ENCODE assay signal across 9 cellular contexts in genomic region chr12:119693006-119693405, GRCh38. TPM values are rescaled to one million over a fixed set of nuclear protein-coding genes. Genes with fewer than 3 reads are reported as not detected.
DNase-seq lines count a peak whose midpoint lies in the region; ATAC-seq and TF ChIP-seq lines count a peak whose summit lies in the region.
"Had no signal": no experiment of that assay in that cellular context is flagged by ENCODE, and none has a peak within 500 bp of the region (broad histone marks: within the 10 kb centered on the region; RNA-seq: fewer than 3 reads in every experiment).

No MANE protein-coding gene starts in this region.

- no peak for TF ChIP-seq CTCF in Calu3 (IDR thresholded peaks at IDR 0.05; ENCODE audit: unreplicated experiment)
- no peak for TF ChIP-seq CTCF in epithelial cell of proximal tubule (conservative IDR thresholded peaks at IDR 0.05; ENCODE audit: low read depth, low read length)
- no peak for TF ChIP-seq CTCF in nephron (IDR thresholded peaks at IDR 0.05; ENCODE audit: unreplicated experiment in 3 of 3)
- no peak for TF ChIP-seq CTCF in CD4-positive, alpha-beta T cell (IDR thresholded peaks at IDR 0.05)

- BruUV-seq in Calu3 (replicated peaks; lab: Mats Ljungman, UMichigan): no TSS peak

- POLR2A ChIA-PET in CD4-positive, alpha-beta T cell (lab: Charles Lee): no interaction called here

- no peaks in the 10 kb centered on the region for H3K9me3 ChIP-seq in CD4-positive, alpha-beta T cell (ENCODE audit: control insufficient read depth, low read length)

- no peak overlapping the region for H3K4me3 ChIP-seq in epithelial cell of proximal tubule (ENCODE audit: low read depth, low read length)

- H3K27me3 ChIP-seq in CD4-positive, alpha-beta T cell (ENCODE audit: control insufficient read depth, insufficient read depth, low read length): no peaks in the 10 kb centered on the region

- H3K4me1 Mint-ChIP-seq in Calu3 (ENCODE audit: low read depth, unreplicated experiment) (peaks cover 22% of the 10 kb centered on the region), nephron (peaks cover 24% of the 10 kb centered on the region)
- no peaks in the 10 kb centered on the region for H3K4me1 Mint-ChIP-seq in activated T-cell treated with anti-CD3 and anti-CD28 coated beads, Interleukin-2, amount 50 U/mL, for 24 hours (ENCODE audit: low read depth)
- H3K4me1 Mint-ChIP-seq in CD4-positive, alpha-beta T cell (ENCODE audit: low read depth): no peaks in the 10 kb centered on the region

- H3K27ac ChIP-seq in CD4-positive, alpha-beta T cell (ENCODE audit: low read depth, low read length): no peak overlapping the region

- DNase-seq in Calu3: peak; percentile 41
- peak; percentile 68 for DNase-seq in NCI-H446 treated with DMSO at 0.1 percent for 48 hours (lab: John Stamatoyannopoulos, UW)
- DNase-seq in epithelial cell of proximal tubule (ENCODE audit: low read depth): peak; percentile 92
- no peak for DNase-seq in activated T-cell treated with anti-CD3 and anti-CD28 coated beads, Interleukin-2, amount 50 U/mL, for 24 hours
- DNase-seq in CD4-positive, alpha-beta T cell: no peak
- DNase-seq: NCI-H510A had no signal

- H3K9me3 Mint-ChIP-seq in Calu3 (ENCODE audit: low read depth, unreplicated experiment): no peaks in the 10 kb centered on the region
- no peaks in the 10 kb centered on the region for H3K9me3 Mint-ChIP-seq in nephron
- no peaks in the 10 kb centered on the region for H3K9me3 Mint-ChIP-seq in activated T-cell treated with anti-CD3 and anti-CD28 coated beads, Interleukin-2, amount 50 U/mL, for 24 hours
- H3K9me3 Mint-ChIP-seq in CD4-positive, alpha-beta T cell: no peaks in the 10 kb centered on the region

- H3K27ac Mint-ChIP-seq in Calu3 (ENCODE audit: unreplicated experiment) (peak overlapping the region; percentile 39), nephron (peak overlapping the region; percentile 76 to 92 (median 84))
- H3K27ac Mint-ChIP-seq in activated T-cell treated with anti-CD3 and anti-CD28 coated beads, Interleukin-2, amount 50 U/mL, for 24 hours: no peak overlapping the region
- no peak overlapping the region for H3K27ac Mint-ChIP-seq in CD4-positive, alpha-beta T cell

- H3K36me3 Mint-ChIP-seq in Calu3 (ENCODE audit: insufficient read depth, unreplicated experiment) (peaks cover 16% of the 10 kb centered on the region), nephron (ENCODE audit: low read depth) (peaks cover 27% of the 10 kb centered on the region)
- H3K36me3 Mint-ChIP-seq in activated T-cell treated with anti-CD3 and anti-CD28 coated beads, Interleukin-2, amount 50 U/mL, for 24 hours (ENCODE audit: low read depth): peaks cover 9% of the 10 kb centered on the region
- no peaks in the 10 kb centered on the region for H3K36me3 Mint-ChIP-seq in CD4-positive, alpha-beta T cell (ENCODE audit: low read depth)

- no peaks in the 10 kb centered on the region for H3K27me3 Mint-ChIP-seq in Calu3 (ENCODE audit: unreplicated experiment)
- H3K27me3 Mint-ChIP-seq in nephron (ENCODE audit: low read depth): no peaks in the 10 kb centered on the region
- no peaks in the 10 kb centered on the region for H3K27me3 Mint-ChIP-seq in activated T-cell treated with anti-CD3 and anti-CD28 coated beads, Interleukin-2, amount 50 U/mL, for 24 hours
- no peaks in the 10 kb centered on the region for H3K27me3 Mint-ChIP-seq in CD4-positive, alpha-beta T cell

- intact Hi-C loops in Calu3 (cut with micrococcal nuclease; ENCODE audit: unreplicated experiment): no loop called here
- intact Hi-C loops in CD4-positive, alpha-beta T cell (cut with DNase I, micrococcal nuclease): loop anchor here in 1 of 2 experiments (10.0 kb wide), 1 partner anchor 212 kb away; no protein-coding TSS in a partner anchor

- ATAC-seq in GM21390 (IDR thresholded peaks at IDR 0.05; ENCODE audit: unreplicated experiment) (no peak), HG03469 (IDR thresholded peaks at IDR 0.05; ENCODE audit: unreplicated experiment) (no peak)
- no peak for ATAC-seq in CD4-positive, alpha-beta T cell (ENCODE audit: poor library complexity)

- CTCF ChIA-PET in Calu3 (lab: Charles Lee): no interaction called here
- CTCF ChIA-PET in CD4-positive, alpha-beta T cell (lab: Charles Lee): no interaction called here

- H3K4me3 Mint-ChIP-seq in Calu3 (ENCODE audit: low read depth, unreplicated experiment) (peak overlapping the region; percentile 12), nephron (no peak overlapping the region)
- H3K4me3 Mint-ChIP-seq in activated T-cell treated with anti-CD3 and anti-CD28 coated beads, Interleukin-2, amount 50 U/mL, for 24 hours: no peak overlapping the region
- no peak overlapping the region for H3K4me3 Mint-ChIP-seq in CD4-positive, alpha-beta T cell

RNA-seq across cellular contexts. Expression of gene PRKAB1, which starts 25.1 kb away (rescaled TPM):
- 73.5 and 82.7 TPM in 2 replicates for total RNA-seq in Calu3 (2022)
- 22.3 and 27.9 TPM in 2 replicates for total RNA-seq in epithelial cell of proximal tubule
- total RNA-seq in CD4-positive, alpha-beta T cell: 10 to 100 TPM; 18.6 to 24.2 TPM

Comparison
In these comparisons a context has a peak if more than half of its experiments do, and no peak if none do; other contexts are left out.
1. DNase-seq: peak in Calu3 (single experiment), NCI-H446 treated with DMSO at 0.1 percent for 48 hours (single experiment) and epithelial cell of proximal tubule (single experiment); none in activated T-cell treated with anti-CD3 and anti-CD28 coated beads, Interleukin-2, amount 50 U/mL, for 24 hours (single experiment) and CD4-positive, alpha-beta T cell (0 of 10).
2. H3K27ac Mint-ChIP-seq: peak in Calu3 (single experiment) and nephron (3 of 3); none in activated T-cell treated with anti-CD3 and anti-CD28 coated beads, Interleukin-2, amount 50 U/mL, for 24 hours (single experiment) and CD4-positive, alpha-beta T cell (single experiment).